Comparison of ENCODE assay signal across 8 cellular contexts in genomic region chr15:99250494-99251435, GRCh38. TPM values are rescaled to one million over a fixed set of nuclear protein-coding genes. Genes with fewer than 3 reads are reported as not detected.
DNase-seq lines count a peak whose midpoint lies in the region; ATAC-seq and TF ChIP-seq lines count a peak whose summit lies in the region.

No MANE protein-coding gene starts in this region.

- peak overlapping the region; percentile 83 for H3K4me3 Mint-ChIP-seq in T-helper 1 cell treated with Interleukin-12 subunit alpha and Interleukin-12 subunit beta and Interleukin-4 antibody, amounts not matched to agents 30 μg/mL and 1 μg/mL, for 36 hours

- DNase-seq in NCI-H1694 (lab: John Stamatoyannopoulos, UW) (peak; percentile 97), ascending aorta (ENCODE audit: low spot score in 2 of 2) (peak; percentile 92 to 99), hepatic stellate cell (ENCODE audit: low spot score) (peak; percentile 92), aorta (peak; percentile 99)

- H3K36me3 ChIP-seq in ascending aorta = no peaks in the 10 kb centered on the region
- no peaks in the 10 kb centered on the region for H3K36me3 ChIP-seq in rectal smooth muscle tissue (ENCODE audit: control insufficient read depth, insufficient read depth, low read length)
- no peaks in the 10 kb centered on the region for H3K36me3 ChIP-seq in aorta (ENCODE audit: control insufficient read depth in 1 of 2, insufficient read depth in 2 of 2, low read length in 1 of 2)

- H3K4me3 ChIP-seq in ascending aorta = peak overlapping the region; percentile 63 to 89
- peak overlapping the region; percentile 73 for H3K4me3 ChIP-seq in rectal smooth muscle tissue (ENCODE audit: low read length)
- peak overlapping the region; percentile 61 to 89 for H3K4me3 ChIP-seq in aorta (ENCODE audit: low read length in 2 of 2)

- H3K4me1 Mint-ChIP-seq in T-helper 1 cell treated with Interleukin-12 subunit alpha and Interleukin-12 subunit beta and Interleukin-4 antibody, amounts not matched to agents 30 μg/mL and 1 μg/mL, for 36 hours (ENCODE audit: low read depth) = peaks cover 28% of the 10 kb centered on the region

- no peak for TF ChIP-seq CTCF in ascending aorta (IDR thresholded peaks at IDR 0.05)

- H3K27ac Mint-ChIP-seq in T-helper 1 cell treated with Interleukin-12 subunit alpha and Interleukin-12 subunit beta and Interleukin-4 antibody, amounts not matched to agents 30 μg/mL and 1 μg/mL, for 36 hours = peak overlapping the region; percentile 89

- H3K9me3 ChIP-seq in ascending aorta (no peaks in the 10 kb centered on the region), aorta (ENCODE audit: control insufficient read depth, low read length) (no peaks in the 10 kb centered on the region)

- peaks cover 5% of the 10 kb centered on the region for H3K9me3 Mint-ChIP-seq in T-helper 1 cell treated with Interleukin-12 subunit alpha and Interleukin-12 subunit beta and Interleukin-4 antibody, amounts not matched to agents 30 μg/mL and 1 μg/mL, for 36 hours

- peak overlapping the region; percentile 61 for H3K9ac ChIP-seq in rectal smooth muscle tissue (ENCODE audit: low read length)

- H3K27me3 Mint-ChIP-seq in T-helper 1 cell treated with Interleukin-12 subunit alpha and Interleukin-12 subunit beta and Interleukin-4 antibody, amounts not matched to agents 30 μg/mL and 1 μg/mL, for 36 hours (ENCODE audit: low read depth) = no peaks in the 10 kb centered on the region

- H3K27me3 ChIP-seq in ascending aorta = no peaks in the 10 kb centered on the region
- no peaks in the 10 kb centered on the region for H3K27me3 ChIP-seq in rectal smooth muscle tissue (ENCODE audit: control insufficient read depth, insufficient read depth, low read length)
- H3K27me3 ChIP-seq in aorta (ENCODE audit: control insufficient read depth in 1 of 2, insufficient read depth in 2 of 2, low read length in 1 of 2) = no peaks in the 10 kb centered on the region

- WGBS in aorta, 2 donors = 1% methylated on average over 45 to 51 of the region's 51 CpGs

- H3K27ac ChIP-seq in ascending aorta = peak overlapping the region; percentile 89 to 92
- peak overlapping the region; percentile 93 for H3K27ac ChIP-seq in rectal smooth muscle tissue (ENCODE audit: low read depth, low read length)
- peak overlapping the region; percentile 61 to 98 for H3K27ac ChIP-seq in aorta (ENCODE audit: low read depth in 1 of 2, low read length in 2 of 2)

- H3K36me3 Mint-ChIP-seq in T-helper 1 cell treated with Interleukin-12 subunit alpha and Interleukin-12 subunit beta and Interleukin-4 antibody, amounts not matched to agents 30 μg/mL and 1 μg/mL, for 36 hours (ENCODE audit: low read depth) = peaks cover 7% of the 10 kb centered on the region

- ATAC-seq in GM18499 (IDR thresholded peaks at IDR 0.05; ENCODE audit: insufficient read depth, unreplicated experiment) (peak; percentile 93), HG02885 (IDR thresholded peaks at IDR 0.05; ENCODE audit: poor library complexity, unreplicated experiment) (peak; percentile 93), aorta (ENCODE audit: low FRiP score) (peak; percentile 96)

- peaks cover 8 to 14% of the 10 kb centered on the region in 2 donors for H3K4me1 ChIP-seq in ascending aorta
- peaks cover 15% of the 10 kb centered on the region for H3K4me1 ChIP-seq in rectal smooth muscle tissue (ENCODE audit: control insufficient read depth, insufficient read depth, low read length)
- peaks cover 0 to 1% of the 10 kb centered on the region in 2 donors for H3K4me1 ChIP-seq in aorta (ENCODE audit: control insufficient read depth in 1 of 2, insufficient read depth in 2 of 2, low read length in 2 of 2)

- intact Hi-C loops in ascending aorta (cut with DNase I) = loop anchor here (1.0 to 10.0 kb wide), 3 partner anchors 483 to 1352 kb away; partner anchors contain the start of genes ADAMTS17, ASB7, LINS1 and LYSMD4
- intact Hi-C loops in aorta (cut with DNase I) = loop anchor here in 1 of 2 donors (5.0 kb wide), 1 partner anchor 73 kb away; no protein-coding TSS in a partner anchor

RNA-seq across cellular contexts. Expression of gene LRRC28, which starts 0.5 kb away (rescaled TPM):
- total RNA-seq in ascending aorta = 24.2 TPM
- 10 to 100 TPM; 22.7 to 27.5 TPM for total RNA-seq in aorta
- polyA plus RNA-seq in aorta = 10 to 100 TPM; 14.5 to 16.6 TPM

RNA-seq across cellular contexts. Expression of gene TTC23, which starts 1.4 kb away (rescaled TPM):
- total RNA-seq in ascending aorta (37.3 TPM), aorta (10 to 100 TPM; 28.2 to 33.6 TPM)
- polyA plus RNA-seq in aorta = 10 to 100 TPM in 1 of 2 donors, 1 to 10 TPM in 1; 8.3 to 12.3 TPM

Comparison
In these comparisons a context has a peak if more than half of its experiments do, and no peak if none do; other contexts are left out.
1. Peak in every context shown above with its lines: DNase-seq, ATAC-seq, H3K4me3 ChIP-seq and H3K27ac ChIP-seq.